ENCODE assay signal across 1 cellular context in the genomic region with DNA sequence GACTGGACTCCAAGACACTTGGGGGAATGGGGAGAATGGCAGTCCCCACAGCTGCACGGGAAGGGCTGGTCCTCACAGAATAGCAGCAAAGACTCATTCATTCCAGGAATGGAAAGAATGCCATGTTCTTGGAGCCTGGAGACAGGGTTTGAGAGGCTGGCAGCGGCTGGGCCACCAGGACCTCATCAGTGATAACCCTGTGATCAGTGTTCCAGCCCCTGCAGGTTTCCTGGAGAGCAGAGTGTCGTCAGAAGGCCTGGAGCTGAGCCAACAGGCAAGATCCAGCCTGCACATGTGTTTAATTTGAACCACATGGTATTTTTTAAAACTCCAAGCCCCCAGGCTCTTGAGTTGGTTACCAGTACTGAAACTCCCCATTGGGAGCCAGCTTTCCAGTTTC.
A peak's percentile ranks its signal among the peaks of the same experiment; 100 is the strongest.
TF ChIP-seq lines count a peak whose summit lies in the region.

No MANE protein-coding gene starts in this region.

TF ChIP-seq in SK-N-SH treated with all-trans-retinoic acid at 6 μM for 48 hours, 23 proteins besides CTCF, POLR2A, EP300 and RAD21 (continued from another document):
- TF ChIP-seq, protein P1, sequence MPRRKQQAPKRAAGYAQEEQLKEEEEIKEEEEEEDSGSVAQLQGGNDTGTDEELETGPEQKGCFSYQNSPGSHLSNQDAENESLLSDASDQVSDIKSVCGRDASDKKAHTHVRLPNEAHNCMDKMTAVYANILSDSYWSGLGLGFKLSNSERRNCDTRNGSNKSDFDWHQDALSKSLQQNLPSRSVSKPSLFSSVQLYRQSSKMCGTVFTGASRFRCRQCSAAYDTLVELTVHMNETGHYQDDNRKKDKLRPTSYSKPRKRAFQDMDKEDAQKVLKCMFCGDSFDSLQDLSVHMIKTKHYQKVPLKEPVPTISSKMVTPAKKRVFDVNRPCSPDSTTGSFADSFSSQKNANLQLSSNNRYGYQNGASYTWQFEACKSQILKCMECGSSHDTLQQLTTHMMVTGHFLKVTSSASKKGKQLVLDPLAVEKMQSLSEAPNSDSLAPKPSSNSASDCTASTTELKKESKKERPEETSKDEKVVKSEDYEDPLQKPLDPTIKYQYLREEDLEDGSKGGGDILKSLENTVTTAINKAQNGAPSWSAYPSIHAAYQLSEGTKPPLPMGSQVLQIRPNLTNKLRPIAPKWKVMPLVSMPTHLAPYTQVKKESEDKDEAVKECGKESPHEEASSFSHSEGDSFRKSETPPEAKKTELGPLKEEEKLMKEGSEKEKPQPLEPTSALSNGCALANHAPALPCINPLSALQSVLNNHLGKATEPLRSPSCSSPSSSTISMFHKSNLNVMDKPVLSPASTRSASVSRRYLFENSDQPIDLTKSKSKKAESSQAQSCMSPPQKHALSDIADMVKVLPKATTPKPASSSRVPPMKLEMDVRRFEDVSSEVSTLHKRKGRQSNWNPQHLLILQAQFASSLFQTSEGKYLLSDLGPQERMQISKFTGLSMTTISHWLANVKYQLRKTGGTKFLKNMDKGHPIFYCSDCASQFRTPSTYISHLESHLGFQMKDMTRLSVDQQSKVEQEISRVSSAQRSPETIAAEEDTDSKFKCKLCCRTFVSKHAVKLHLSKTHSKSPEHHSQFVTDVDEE (CRISPR knock-in tag; IDR thresholded peaks at IDR 0.05), result peak; percentile 79
